ENCODE assay signal across 22 cellular contexts in the genomic region with DNA sequence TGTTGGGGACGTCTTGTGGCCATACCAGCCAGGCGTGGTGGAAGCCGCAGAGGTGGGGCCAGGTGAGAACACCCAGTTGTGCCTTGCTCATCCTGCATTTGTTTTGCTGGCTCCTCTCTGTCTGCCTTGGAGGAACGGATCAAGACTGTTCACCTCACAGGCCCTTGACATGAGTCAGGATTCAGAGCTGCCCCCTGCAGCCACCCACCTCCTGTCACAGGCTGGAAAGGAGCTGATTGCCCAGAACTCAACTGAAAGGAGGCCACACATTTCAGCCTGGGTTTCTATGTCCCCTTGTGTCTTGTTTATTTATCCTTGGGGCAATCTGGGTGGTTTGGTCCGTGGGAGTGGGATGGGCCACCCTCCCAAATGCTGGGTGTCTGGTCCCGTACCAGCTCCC.
"Had no signal": no experiment of that assay in that cellular context is flagged by ENCODE, and none has a peak within 500 bp of the region (broad histone marks: within the 10 kb centered on the region; RNA-seq: fewer than 3 reads in every experiment).

No MANE protein-coding gene starts in this region.

- ATAC-seq: lower lobe of right lung; natural killer cell treated with Interleukin-12 subunit alpha and Interleukin-12 subunit beta and Interleukin-15 and Interleukin-18, amount 100 ng/mL, for 72 hours had no signal

- H3K27ac Mint-ChIP-seq: dendritic cell treated with granulocyte-macrophage colony-stimulating factor and Interleukin-4, amounts not matched to agents 40 ng/mL and 50 ng/mL, for 4 days; mesothelial cell of epicardium; natural killer cell treated with Interleukin-12 subunit alpha and Interleukin-12 subunit beta and Interleukin-15 and Interleukin-18, amount 100 ng/mL, for 72 hours had no signal

- H3K9me3 ChIP-seq: ascending aorta, breast epithelium, lower lobe of right lung, neutrophil, sigmoid colon, tibial nerve, uterus had no signal

- DNase-seq: activated CD4-positive, CD25-positive, alpha-beta regulatory T cell treated with anti-CD3 and anti-CD28 coated beads, Interleukin-2, amount 50 U/mL, for 72 hours; activated CD8-positive, alpha-beta memory T cell treated with anti-CD3 and anti-CD28 coated beads for 24 hours; activated CD8-positive, alpha-beta memory T cell treated with anti-CD3 and anti-CD28 coated beads, Interleukin-2, amount 50 U/mL, for 48 hours; activated effector memory CD4-positive, alpha-beta T cell treated with Interleukin-2 at 50 U/mL for 16 hours; activated T-cell treated with anti-CD3 and anti-CD28 coated beads, Interleukin-2, amount 50 U/mL, for 48 hours; cerebellar nuclear complex; effector CD8-positive, alpha-beta T cell; hippocampal formation; lower lobe of right lung; sigmoid colon; stimulated activated naive CD4-positive, alpha-beta T cell treated with Interleukin-2 at 50 U/mL for 16 hours; T1000; uterus had no signal

- H3K27me3 Mint-ChIP-seq: activated naive CD4-positive, alpha-beta T cell treated with anti-CD3 and anti-CD28 coated beads, Interleukin-2, amount 50 U/mL, for 24 hours had no signal

- H3K9me3 Mint-ChIP-seq: activated naive CD4-positive, alpha-beta T cell treated with anti-CD3 and anti-CD28 coated beads, Interleukin-2, amount 50 U/mL, for 24 hours; dendritic cell treated with granulocyte-macrophage colony-stimulating factor and Interleukin-4, amounts not matched to agents 40 ng/mL and 50 ng/mL, for 4 days; mesothelial cell of epicardium; natural killer cell treated with Interleukin-12 subunit alpha and Interleukin-12 subunit beta and Interleukin-15 and Interleukin-18, amount 100 ng/mL, for 72 hours had no signal

- H3K4me3 Mint-ChIP-seq: activated naive CD4-positive, alpha-beta T cell treated with anti-CD3 and anti-CD28 coated beads, Interleukin-2, amount 50 U/mL, for 24 hours; dendritic cell treated with granulocyte-macrophage colony-stimulating factor and Interleukin-4, amounts not matched to agents 40 ng/mL and 50 ng/mL, for 4 days; mesothelial cell of epicardium; natural killer cell treated with Interleukin-12 subunit alpha and Interleukin-12 subunit beta and Interleukin-15 and Interleukin-18, amount 100 ng/mL, for 72 hours had no signal

- FAIRE-seq: keratinocyte had no signal

- H3K27me3 ChIP-seq: ascending aorta, breast epithelium, sigmoid colon, tibial nerve, uterus had no signal

- H3K4me3 ChIP-seq: ascending aorta, breast epithelium, lower lobe of right lung, sigmoid colon, tibial nerve, uterus had no signal

- H3K36me3 ChIP-seq: ascending aorta, breast epithelium, lower lobe of right lung, neutrophil, sigmoid colon, tibial nerve, uterus had no signal

- H3K27ac ChIP-seq: breast epithelium, lower lobe of right lung, neutrophil, sigmoid colon, tibial nerve, uterus had no signal

- H3K4me1 ChIP-seq: breast epithelium had no signal

- H3K36me3 Mint-ChIP-seq: activated naive CD4-positive, alpha-beta T cell treated with anti-CD3 and anti-CD28 coated beads, Interleukin-2, amount 50 U/mL, for 24 hours; mesothelial cell of epicardium; natural killer cell treated with Interleukin-12 subunit alpha and Interleukin-12 subunit beta and Interleukin-15 and Interleukin-18, amount 100 ng/mL, for 72 hours had no signal
